Comparison of ENCODE assay signal across 8 cellular contexts in genomic region chr13:20903164-20903475, GRCh38. TPM values are rescaled to one million over a fixed set of nuclear protein-coding genes. Genes with fewer than 3 reads are reported as not detected.
DNase-seq lines count a peak whose midpoint lies in the region; ATAC-seq and TF ChIP-seq lines count a peak whose summit lies in the region.

No MANE protein-coding gene starts in this region.

- DNase-seq in NT2/D1 (ENCODE audit: low read depth, low spot score), result no peak
- no peak for DNase-seq in effector memory CD8-positive, alpha-beta T cell
- no peak for DNase-seq in KG1 (lab: John Stamatoyannopoulos, UW)
- no peak for DNase-seq in glomerular visceral epithelial cell (ENCODE audit: extremely low spot score)

- H3K36me3 ChIP-seq in BLaER1 treated with 17β-estradiol and CSF1 and Interleukin-3, amounts not matched to agents 10 nM and 100 nM, result peaks cover 10 to 31% (median 26%) of the 10 kb centered on the region in 11 experiments; a peak in 21 of 22 replicates
- H3K36me3 ChIP-seq in NT2/D1 (ENCODE audit: insufficient read depth, insufficient read length, low read length) (peaks cover 24% of the 10 kb centered on the region), neural cell (ENCODE audit: insufficient read depth, low read length) (no peaks in the 10 kb centered on the region)

- no peak for ATAC-seq in effector memory CD8-positive, alpha-beta T cell (replicated peaks)
- ATAC-seq in HG03565 (IDR thresholded peaks at IDR 0.05; ENCODE audit: unreplicated experiment) (no peak), GM21447 (IDR thresholded peaks at IDR 0.05; ENCODE audit: unreplicated experiment) (no peak)

- peak overlapping the region; percentile 98 to 99 for H3K4me3 Mint-ChIP-seq in effector memory CD8-positive, alpha-beta T cell

- peak overlapping the region; percentile 98 for H2AFZ ChIP-seq in neural cell (ENCODE audit: low read depth, low read length)

- H3K27ac Mint-ChIP-seq in effector memory CD8-positive, alpha-beta T cell, result peak overlapping the region; percentile 97 to 99

- no peaks in the 10 kb centered on the region for H3F3A ChIP-seq in neural cell (ENCODE audit: insufficient read depth, low read length, poor library complexity, severe bottlenecking)

- H3K4me2 ChIP-seq in BLaER1 treated with 17β-estradiol and CSF1 and Interleukin-3, amounts not matched to agents 10 nM and 100 nM, result peak overlapping the region; percentile 70 to 96 (median 88)
- H3K4me2 ChIP-seq in neural cell (ENCODE audit: low read length), result peak overlapping the region; percentile 59

- no peaks in the 10 kb centered on the region for H3K9me2 ChIP-seq in neural cell (ENCODE audit: insufficient read depth, low read length)

- peak overlapping the region; percentile 83 to 96 (median 94) for H3K27ac ChIP-seq in BLaER1 treated with 17β-estradiol and CSF1 and Interleukin-3, amounts not matched to agents 10 nM and 100 nM
- H3K27ac ChIP-seq in neural cell (ENCODE audit: low read length), result peak overlapping the region; percentile 77

- peaks cover 7 to 8% of the 10 kb centered on the region in 2 donors for H3K27me3 Mint-ChIP-seq in effector memory CD8-positive, alpha-beta T cell

- peaks cover 0 to 38% (median 32%) of the 10 kb centered on the region in 11 experiments; a peak in 18 of 22 replicates for H4K20me1 ChIP-seq in BLaER1 treated with 17β-estradiol and CSF1 and Interleukin-3, amounts not matched to agents 10 nM and 100 nM
- H4K20me1 ChIP-seq in neural cell (ENCODE audit: insufficient read depth), result no peaks in the 10 kb centered on the region

- H3K27me3 ChIP-seq in BLaER1 treated with 17β-estradiol and CSF1 and Interleukin-3, amounts not matched to agents 10 nM and 100 nM, result no peaks in the 10 kb centered on the region
- no peaks in the 10 kb centered on the region for H3K27me3 ChIP-seq in NT2/D1 (ENCODE audit: insufficient read depth, insufficient read length)
- H3K27me3 ChIP-seq in neural cell (ENCODE audit: insufficient read depth, low read depth, low read length), result no peaks in the 10 kb centered on the region

- H3K9me3 Mint-ChIP-seq in effector memory CD8-positive, alpha-beta T cell, result no peaks in the 10 kb centered on the region

- TF ChIP-seq RAD21 in neural cell (conservative IDR thresholded peaks at IDR 0.05), result no peak

- peaks cover 31% of the 10 kb centered on the region for H3K36me3 Mint-ChIP-seq in effector memory CD8-positive, alpha-beta T cell (ENCODE audit: insufficient read depth)

- H3K9me3 ChIP-seq in BLaER1 treated with 17β-estradiol and CSF1 and Interleukin-3, amounts not matched to agents 10 nM and 100 nM (replicated peaks in 1 of 11), result no peaks in the 10 kb centered on the region
- H3K9me3 ChIP-seq in NT2/D1 (ENCODE audit: insufficient read depth, low read length) (no peaks in the 10 kb centered on the region), neural cell (ENCODE audit: low read length) (no peaks in the 10 kb centered on the region)

- H3K79me2 ChIP-seq in neural cell (replicated peaks; ENCODE audit: insufficient read depth, low read length), result peaks cover 39% of the 10 kb centered on the region

- peak overlapping the region; percentile 83 to 99 (median 95) for H3K4me3 ChIP-seq in BLaER1 treated with 17β-estradiol and CSF1 and Interleukin-3, amounts not matched to agents 10 nM and 100 nM
- H3K4me3 ChIP-seq in NT2/D1 (ENCODE audit: insufficient read length, low read depth) (peak overlapping the region; percentile 91), neural cell (ENCODE audit: low read length) (peak overlapping the region; percentile 73)

- no peak for TF ChIP-seq CTCF in neural cell (IDR thresholded peaks at IDR 0.05; ENCODE audit: poor library complexity, severe bottlenecking)

- H3K4me1 ChIP-seq in BLaER1 treated with 17β-estradiol and CSF1 and Interleukin-3, amounts not matched to agents 10 nM and 100 nM, result peaks cover 13 to 26% (median 21%) of the 10 kb centered on the region in 10 experiments
- H3K4me1 ChIP-seq in NT2/D1 (ENCODE audit: insufficient read depth, insufficient read length), result no peaks in the 10 kb centered on the region

- peaks cover 11 to 33% of the 10 kb centered on the region in 2 donors for H3K4me1 Mint-ChIP-seq in effector memory CD8-positive, alpha-beta T cell (ENCODE audit: low read depth in 2 of 2)

- no peak for TF ChIP-seq EP300 in neural cell (conservative IDR thresholded peaks at IDR 0.05; ENCODE audit: poor library complexity, severe bottlenecking)

- H3K9ac ChIP-seq in BLaER1 treated with 17β-estradiol and CSF1 and Interleukin-3, amounts not matched to agents 10 nM and 100 nM, result peak overlapping the region; percentile 91 to 98 (median 96)
- H3K9ac ChIP-seq in NT2/D1 (ENCODE audit: insufficient read length, low read depth), result peak overlapping the region; percentile 86
- H3K9ac ChIP-seq in neural cell (ENCODE audit: low read length), result peak overlapping the region; percentile 86

TF ChIP-seq in neural cell, 6 proteins besides CTCF, POLR2A, EP300 and RAD21:
- no peak for TF ChIP-seq TAF1 (IDR thresholded peaks at IDR 0.05; ENCODE audit: low read depth)
- no peak for TF ChIP-seq SMC3 (conservative IDR thresholded peaks at IDR 0.05; ENCODE audit: poor library complexity)
- no peak for TF ChIP-seq MXI1 (conservative IDR thresholded peaks at IDR 0.05; ENCODE audit: poor library complexity, severe bottlenecking)
- no peak for TF ChIP-seq REST (IDR thresholded peaks at IDR 0.05; ENCODE audit: borderline replicate concordance)
- TF ChIP-seq POLR2AphosphoS5 (IDR thresholded peaks at IDR 0.05), result no peak
- TF ChIP-seq EZH2 (IDR thresholded peaks at IDR 0.05; ENCODE audit: borderline replicate concordance, insufficient read depth, low read length, poor library complexity, severe bottlenecking), result no peak

RNA-seq across cellular contexts. Expression of gene XPO4, which starts 0.6 kb away (rescaled TPM):
- polyA plus RNA-seq in neural cell, result 12.8 and 13.0 TPM in 2 replicates
- polyA minus RNA-seq in neural cell, result 40.2 and 47.2 TPM in 2 replicates
